10 cellular contexts compared by ENCODE assay signal in genomic region chr1:8409666-8410065, GRCh38.
A peak's percentile ranks its signal among the peaks of the same experiment; 100 is the strongest.
DNase-seq lines count a peak whose midpoint lies in the region; ATAC-seq, FAIRE-seq and TF ChIP-seq lines count a peak whose summit lies in the region.
"Had no signal": no experiment of that assay in that cellular context is flagged by ENCODE, and none has a peak within 500 bp of the region (broad histone marks: within the 10 kb centered on the region; RNA-seq: fewer than 3 reads in every experiment).

No MANE protein-coding gene starts in this region.

- POLR2A ChIA-PET in K562 (lab: Yijun Ruan, JAX), result interaction anchor here (0.6 to 2.1 kb wide), 8 partner anchors 8 to 1108 kb away, joined by 3 to 13 read pairs (median 4); no protein-coding TSS in a partner anchor

- WGBS in K562 (ENCODE audit: insufficient coverage, low coverage, missing lambda C conversion rate), result 24% methylated on average over 3 of the region's 4 CpGs

- H3K36me3 ChIP-seq in K562 (ENCODE audit: control insufficient read depth, insufficient read depth, low read length), result peaks cover 16% of the 10 kb centered on the region; the same call in 2 of the 3 replicates
- H3K36me3 ChIP-seq in lower lobe of right lung, result peaks cover 35% of the 10 kb centered on the region

- peaks cover 72% of the 10 kb centered on the region for H3K4me1 Mint-ChIP-seq in activated T-cell treated with anti-CD3 and anti-CD28 coated beads, Interleukin-2, amount 50 U/mL, for 24 hours (ENCODE audit: low read depth)

- ATAC-seq in K562 (peak; percentile 34), lower lobe of right lung (no peak)

- no peak overlapping the region for H3K4me3 Mint-ChIP-seq in activated T-cell treated with anti-CD3 and anti-CD28 coated beads, Interleukin-2, amount 50 U/mL, for 24 hours

- H3K27ac Mint-ChIP-seq in activated T-cell treated with anti-CD3 and anti-CD28 coated beads, Interleukin-2, amount 50 U/mL, for 24 hours, result peak overlapping the region; percentile 86

- H3K27ac ChIP-seq in K562 (ENCODE audit: extremely low read depth, low read depth, low read length) (peak overlapping the region; percentile 30; the same call in 2 of the 3 replicates), lower lobe of right lung (peak overlapping the region; percentile 65), temporal lobe (ENCODE audit: low read depth, low read length) (peak overlapping the region; percentile 0)

- in situ Hi-C loops in K562 (cut with MboI), result no loop called here

- TF ChIP-seq CTCF in K562 (IDR thresholded peaks at IDR 0.05 in 2 of 3, conservative IDR thresholded peaks at IDR 0.05 in 1 of 3; ENCODE audit: insufficient read depth in 2 of 3, low read depth in 1 of 3, low read length in 3 of 3) (no peak), lower lobe of right lung (IDR thresholded peaks at IDR 0.05) (no peak)

- H3K9me3 ChIP-seq in K562 (replicated peaks; ENCODE audit: control insufficient read depth, insufficient read depth, low read depth, low read length) (no peaks in the 10 kb centered on the region), lower lobe of right lung (no peaks in the 10 kb centered on the region)

- H3K27me3 Mint-ChIP-seq in activated T-cell treated with anti-CD3 and anti-CD28 coated beads, Interleukin-2, amount 50 U/mL, for 24 hours, result no peaks in the 10 kb centered on the region

- no peak; the same call in 1 of the 2 replicates for TF ChIP-seq EP300 in K562 (IDR thresholded peaks at IDR 0.05; ENCODE audit: low read length)

- H4K20me1 ChIP-seq in K562 (replicated peaks; ENCODE audit: control insufficient read depth, insufficient read depth, low read length), result peaks cover 14% of the 10 kb centered on the region; the same call in 1 of the 2 replicates

- H3K9me3 Mint-ChIP-seq in activated T-cell treated with anti-CD3 and anti-CD28 coated beads, Interleukin-2, amount 50 U/mL, for 24 hours, result no peaks in the 10 kb centered on the region

- TF ChIP-seq POLR2A in K562 (conservative IDR thresholded peaks at IDR 0.05), result no peak

- peaks cover 16% of the 10 kb centered on the region; the same call in 1 of the 3 replicates for H3K79me2 ChIP-seq in K562 (ENCODE audit: control insufficient read depth, insufficient read depth, low read length)

- no peak for TF ChIP-seq RAD21 in K562 (CRISPR knock-in tag; conservative IDR thresholded peaks at IDR 0.05 in 1 of 2, IDR thresholded peaks at IDR 0.05 in 1 of 2)

- H2AFZ ChIP-seq in K562 (ENCODE audit: low read depth, low read length), result peak overlapping the region; percentile 6; the same call in 1 of the 2 replicates

- peaks cover 3% of the 10 kb centered on the region for H3K9me1 ChIP-seq in K562 (ENCODE audit: control insufficient read depth, insufficient read depth, low read length)

- no peak overlapping the region for H3K9ac ChIP-seq in K562 (ENCODE audit: insufficient read depth in 1 of 2, low read depth in 2 of 2, low read length in 2 of 2)

- no TSS peak for BruUV-seq in K562 (replicated peaks; lab: Mats Ljungman, UMichigan)

- H3K27me3 ChIP-seq in K562 (ENCODE audit: control insufficient read depth in 2 of 2, insufficient read depth in 2 of 2, low read length in 2 of 2), result no peaks in the 10 kb centered on the region
- no peaks in the 10 kb centered on the region for H3K27me3 ChIP-seq in lower lobe of right lung (ENCODE audit: low read depth)
- H3K27me3 ChIP-seq: foreskin keratinocyte had no signal

- FAIRE-seq in K562 (lab: Jason Lieb, UNC), result no peak

- peak overlapping the region; percentile 22; the same call in 1 of the 2 replicates for H3K4me2 ChIP-seq in K562 (ENCODE audit: insufficient read depth, low read length)

- H3K4me1 ChIP-seq in K562 (replicated peaks in 1 of 2; ENCODE audit: control insufficient read depth in 2 of 2, insufficient read depth in 2 of 2, low read length in 2 of 2) (peaks cover 3 to 21% of the 10 kb centered on the region in 2 experiments; a peak in 4 of 5 replicates), lower lobe of right lung (peaks cover 90% of the 10 kb centered on the region)

- no peak for DNase-seq in activated T-cell treated with anti-CD3 and anti-CD28 coated beads, Interleukin-2, amount 50 U/mL, for 24 hours
- no peak for DNase-seq in activated T-cell treated with anti-CD3 and anti-CD28 coated beads, Interleukin-2, amount 50 U/mL, for 1 hour
- DNase-seq in K562 (ENCODE audit: extremely low read depth in 1 of 4, low spot score in 3 of 4), result no peak
- no peak for DNase-seq in lower lobe of right lung
- no peak for DNase-seq in 8988T
- no peak for DNase-seq in activated gamma-delta T cell (lab: John Stamatoyannopoulos, UW)
- DNase-seq in NCI-H2196 (lab: John Stamatoyannopoulos, UW; ENCODE audit: unreplicated experiment), result no peak
- DNase-seq: stimulated activated CD4-positive, alpha-beta T cell treated with anti-CD3 and anti-CD28 coated beads, Interleukin-2, amount 100 ng/mL, for 48 hours had no signal

- no peak overlapping the region for H3K4me3 ChIP-seq in K562
- no peak overlapping the region for H3K4me3 ChIP-seq in lower lobe of right lung

- H3K36me3 Mint-ChIP-seq in activated T-cell treated with anti-CD3 and anti-CD28 coated beads, Interleukin-2, amount 50 U/mL, for 24 hours (ENCODE audit: low read depth), result peaks cover 86% of the 10 kb centered on the region

- intact Hi-C loops in K562 (cut with micrococcal nuclease), result loop anchor here (1.0 kb wide), 1 partner anchor 30 kb away; no protein-coding TSS in a partner anchor
- intact Hi-C loops in lower lobe of right lung (cut with DNase I), result no loop called here

- CTCF ChIA-PET in K562 (lab: Yijun Ruan, JAX; ENCODE audit: low intra/inter-chr PET ratio), result interaction anchor here (1.7 kb wide), 1 partner anchor 262 kb away, joined by 4 read pairs; no protein-coding TSS in a partner anchor

TF ChIP-seq in K562, 482 proteins besides CTCF, POLR2A, EP300 and RAD21:
- 0 out of 2 replicates have a peak, but pooled peaks have one; percentile 8 for TF ChIP-seq ZNF384 (IDR thresholded peaks at IDR 0.05; ENCODE audit: low read depth, low read length)
- TF ChIP-seq ZNF165 (CRISPR knock-in tag; IDR thresholded peaks at IDR 0.05; ENCODE audit: borderline replicate concordance), result 0 out of 2 replicates have a peak, but pooled peaks have one; percentile 13
- no peak for TF ChIP-seq HCFC1 (IDR thresholded peaks at IDR 0.05; ENCODE audit: low read depth, low read length)
- 0 out of 2 replicates have a peak, but pooled peaks have one; percentile 17 for TF ChIP-seq CEBPB (tag; IDR thresholded peaks at IDR 0.05)
- TF ChIP-seq NELFE (IDR thresholded peaks at IDR 0.05; ENCODE audit: insufficient read depth, insufficient read length), result no peak
- peak; percentile 9; the same call in 1 of the 2 replicates for TF ChIP-seq NCOR1 (IDR thresholded peaks at IDR 0.05)
- TF ChIP-seq CSDE1 (IDR thresholded peaks at IDR 0.05), result 0 out of 4 replicates have a peak, but pooled peaks of 1 of the 2 experiments have one; percentile 36
- TF ChIP-seq TEAD1 (CRISPR knock-in tag; IDR thresholded peaks at IDR 0.05), result 0 out of 4 replicates have a peak, but pooled peaks of 1 of the 2 experiments have one; percentile 28

Comparison
In these comparisons a context has a peak if more than half of its experiments do, and no peak if none do; other contexts are left out.
1. H3K27ac ChIP-seq: peak in every context shown above with its lines; median percentile 65 in lower lobe of right lung; 30 in K562; 0 in temporal lobe.